10 cellular contexts compared by ENCODE assay signal in genomic region chr3:27666708-27667107, GRCh38. TPM values are rescaled to one million over a fixed set of nuclear protein-coding genes. Genes with fewer than 3 reads are reported as not detected.
A peak's percentile ranks its signal among the peaks of the same experiment; 100 is the strongest.
DNase-seq lines count a peak whose midpoint lies in the region; ATAC-seq, FAIRE-seq and TF ChIP-seq lines count a peak whose summit lies in the region.
"Had no signal": no experiment of that assay in that cellular context is flagged by ENCODE, and none has a peak within 500 bp of the region (broad histone marks: within the 10 kb centered on the region; RNA-seq: fewer than 3 reads in every experiment).

No MANE protein-coding gene starts in this region.

- no peaks in the 10 kb centered on the region for H3K27me3 ChIP-seq in iPS-18a (ENCODE audit: control insufficient read depth, insufficient read depth, low read length)
- H3K27me3 ChIP-seq: suprapubic skin had no signal

- H3K9ac ChIP-seq in iPS-18a (ENCODE audit: low read length): peak overlapping the region; percentile 37

- no peak for TF ChIP-seq POLR2A in GM12892 (IDR thresholded peaks at IDR 0.05; ENCODE audit: low read depth, low read length)

- no peak overlapping the region for H3K4me3 ChIP-seq in astrocyte of the spinal cord (ENCODE audit: low read depth, low read length)
- H3K4me3 ChIP-seq in iPS-18a (ENCODE audit: low read length): peak overlapping the region; percentile 31
- H3K4me3 ChIP-seq: suprapubic skin had no signal

- peaks cover 14% of the 10 kb centered on the region for H3K4me1 Mint-ChIP-seq in stimulated activated effector memory CD8-positive, alpha-beta T cell treated with anti-CD3 and anti-CD28 coated beads, Interleukin-12 subunit alpha, Interleukin-12 subunit beta, amount 100 ng/mL, for 72 hours

- peak; percentile 79 for DNase-seq in AG09319 (ENCODE audit: extremely low read depth, low read depth)
- DNase-seq in NAMALWA (ENCODE audit: low spot score): peak; percentile 62
- DNase-seq in astrocyte of the spinal cord (ENCODE audit: low read depth, low spot score): peak; percentile 91
- DNase-seq in stimulated activated effector memory CD8-positive, alpha-beta T cell treated with anti-CD3 and anti-CD28 coated beads, Interleukin-12 subunit alpha, Interleukin-12 subunit beta, amount 100 ng/mL, for 72 hours (ENCODE audit: low spot score in 2 of 2): no peak
- DNase-seq in NCI-H2029 (lab: John Stamatoyannopoulos, UW): no peak
- no peak for DNase-seq in GM12892 (ENCODE audit: insufficient read length)

- H3K4me1 ChIP-seq in iPS-18a (ENCODE audit: control insufficient read depth, low read depth, low read length): peaks cover 20% of the 10 kb centered on the region
- H3K4me1 ChIP-seq: suprapubic skin had no signal

- ATAC-seq in GM19035 (IDR thresholded peaks at IDR 0.05; ENCODE audit: unreplicated experiment): peak; percentile 40
- no peak for ATAC-seq in stimulated activated effector memory CD8-positive, alpha-beta T cell treated with anti-CD3 and anti-CD28 coated beads, Interleukin-12 subunit alpha, Interleukin-12 subunit beta, amount 100 ng/mL, for 72 hours
- ATAC-seq: HCT116 had no signal

- no peaks in the 10 kb centered on the region for H3K9me3 Mint-ChIP-seq in stimulated activated effector memory CD8-positive, alpha-beta T cell treated with anti-CD3 and anti-CD28 coated beads, Interleukin-12 subunit alpha, Interleukin-12 subunit beta, amount 100 ng/mL, for 72 hours

- H3K27ac ChIP-seq in iPS-18a (ENCODE audit: low read length): peak overlapping the region; percentile 78
- H3K27ac ChIP-seq: suprapubic skin had no signal

- H3K36me3 Mint-ChIP-seq in stimulated activated effector memory CD8-positive, alpha-beta T cell treated with anti-CD3 and anti-CD28 coated beads, Interleukin-12 subunit alpha, Interleukin-12 subunit beta, amount 100 ng/mL, for 72 hours: no peaks in the 10 kb centered on the region

- FAIRE-seq in GM12892 (lab: Jason Lieb, UNC): no peak

- H3K36me3 ChIP-seq in iPS-18a (ENCODE audit: control insufficient read depth, low read depth, low read length): no peaks in the 10 kb centered on the region
- H3K36me3 ChIP-seq: suprapubic skin had no signal

- no peaks in the 10 kb centered on the region for H3K9me3 ChIP-seq in iPS-18a (ENCODE audit: control insufficient read depth, low read depth, low read length)
- H3K9me3 ChIP-seq: suprapubic skin had no signal

- peak; percentile 13 for TF ChIP-seq CTCF in AG09319 (IDR thresholded peaks at IDR 0.05; ENCODE audit: low read depth, low read length)
- peak; percentile 22 for TF ChIP-seq CTCF in astrocyte of the spinal cord (IDR thresholded peaks at IDR 0.05; ENCODE audit: low read depth, low read length)

- no peak overlapping the region for H3K4me3 Mint-ChIP-seq in stimulated activated effector memory CD8-positive, alpha-beta T cell treated with anti-CD3 and anti-CD28 coated beads, Interleukin-12 subunit alpha, Interleukin-12 subunit beta, amount 100 ng/mL, for 72 hours

- H3K27ac Mint-ChIP-seq in stimulated activated effector memory CD8-positive, alpha-beta T cell treated with anti-CD3 and anti-CD28 coated beads, Interleukin-12 subunit alpha, Interleukin-12 subunit beta, amount 100 ng/mL, for 72 hours: peak overlapping the region; percentile 13

- in situ Hi-C loops in astrocyte of the spinal cord (cut with HindIII; ENCODE audit: low sequenced_read_pairs): no loop called here

RNA-seq across cellular contexts. Expression of gene EOMES, which starts 55.4 kb away (rescaled TPM):
- polyA plus RNA-seq in GM12892 (2012; ENCODE audit: missing spikeins): not detected

Comparison
In these comparisons a context has a peak if more than half of its experiments do, and no peak if none do; other contexts are left out.
1. DNase-seq: peak in AG09319 (single experiment), NAMALWA (single experiment) and astrocyte of the spinal cord (single experiment); none in stimulated activated effector memory CD8-positive, alpha-beta T cell treated with anti-CD3 and anti-CD28 coated beads, Interleukin-12 subunit alpha, Interleukin-12 subunit beta, amount 100 ng/mL, for 72 hours (0 of 2), NCI-H2029 (single experiment) and GM12892 (single experiment).